14 cellular contexts compared by ENCODE assay signal in genomic region chr12:2963760-2964292, GRCh38. TPM values are rescaled to one million over a fixed set of nuclear protein-coding genes. Genes with fewer than 3 reads are reported as not detected.
DNase-seq lines count a peak whose midpoint lies in the region; ATAC-seq and TF ChIP-seq lines count a peak whose summit lies in the region.
"Had no signal": no experiment of that assay in that cellular context is flagged by ENCODE, and none has a peak within 500 bp of the region (broad histone marks: within the 10 kb centered on the region; RNA-seq: fewer than 3 reads in every experiment).

No MANE protein-coding gene starts in this region.

- H3K36me3 ChIP-seq in left ventricle myocardium inferior: no peaks in the 10 kb centered on the region
- H3K36me3 ChIP-seq: breast epithelium had no signal

- H3K27ac ChIP-seq in left ventricle myocardium inferior (replicated peaks): peak overlapping the region; percentile 91
- H3K27ac ChIP-seq: A549, PC-9 had no signal

- DNase-seq in Daoy (ENCODE audit: low read depth) (peak; percentile 86), astrocyte of the cerebellum (ENCODE audit: low read depth) (no peak), left ventricle myocardium inferior (peak; percentile 47), NCI-H2196 (lab: John Stamatoyannopoulos, UW; ENCODE audit: unreplicated experiment) (no peak)
- no peak for DNase-seq in activated CD4-positive, alpha-beta T cell treated with anti-CD3 and anti-CD28 coated beads, Interleukin-2, amount 50 U/mL, for 4 hours
- DNase-seq: DMS79, PC-9 had no signal

- no peaks in the 10 kb centered on the region for H3K9me3 Mint-ChIP-seq in nephron
- H3K9me3 Mint-ChIP-seq: memory B cell had no signal

- H3K27me3 Mint-ChIP-seq in nephron (ENCODE audit: low read depth): peaks cover 27% of the 10 kb centered on the region

- ATAC-seq in GM19467 (IDR thresholded peaks at IDR 0.05; ENCODE audit: unreplicated experiment) (no peak), GM19463 (IDR thresholded peaks at IDR 0.05; ENCODE audit: unreplicated experiment) (no peak)
- ATAC-seq: A549 had no signal

- H3K36me3 Mint-ChIP-seq in nephron (ENCODE audit: low read depth): peaks cover 4% of the 10 kb centered on the region
- H3K36me3 Mint-ChIP-seq: memory B cell had no signal

- peak overlapping the region; percentile 53 to 87 (median 62) for H3K4me3 Mint-ChIP-seq in nephron
- H3K4me3 Mint-ChIP-seq: memory B cell had no signal

- TF ChIP-seq CTCF in astrocyte of the cerebellum (IDR thresholded peaks at IDR 0.05; ENCODE audit: low read depth, low read length, missing control alignments) (no peak), left ventricle myocardium inferior (IDR thresholded peaks at IDR 0.05; ENCODE audit: borderline replicate concordance) (no peak), nephron (IDR thresholded peaks at IDR 0.05; ENCODE audit: unreplicated experiment in 3 of 3) (no peak)

- H3K4me3 ChIP-seq in astrocyte of the cerebellum (ENCODE audit: low read depth, low read length) (peak overlapping the region; percentile 21), left ventricle myocardium inferior (peak overlapping the region; percentile 41)
- H3K4me3 ChIP-seq: A549, PC-9, skin epidermis had no signal

- H3K27ac Mint-ChIP-seq in nephron: no peak overlapping the region
- H3K27ac Mint-ChIP-seq: memory B cell had no signal

- H3K4me1 Mint-ChIP-seq in nephron: peaks cover 28% of the 10 kb centered on the region

- H3K27me3 ChIP-seq in left ventricle myocardium inferior (ENCODE audit: low read depth): no peaks in the 10 kb centered on the region
- H3K27me3 ChIP-seq: breast epithelium had no signal

- no peaks in the 10 kb centered on the region for H3K9me3 ChIP-seq in left ventricle myocardium inferior (replicated peaks)
- H3K9me3 ChIP-seq: A549, breast epithelium had no signal

- H3K4me1 ChIP-seq in left ventricle myocardium inferior: peaks cover 52% of the 10 kb centered on the region
- H3K4me1 ChIP-seq: breast epithelium had no signal

- in situ Hi-C loops in astrocyte of the cerebellum (cut with HindIII; ENCODE audit: low sequenced_read_pairs): no loop called here

- intact Hi-C loops in left ventricle myocardium inferior (cut with micrococcal nuclease): no loop called here

RNA-seq across cellular contexts. Expression of gene TEAD4, which starts 4.6 kb away (rescaled TPM):
- 18.4 and 27.3 TPM in 2 replicates for total RNA-seq in Daoy (2014; rRNA removed; shearing (Covaris generic))
- total RNA-seq in left ventricle myocardium inferior: 6.7 TPM

Comparison
In these comparisons a context has a peak if more than half of its experiments do, and no peak if none do; other contexts are left out.
1. DNase-seq: peak in Daoy (single experiment) and left ventricle myocardium inferior (single experiment); none in astrocyte of the cerebellum (single experiment), NCI-H2196 (single experiment) and activated CD4-positive, alpha-beta T cell treated with anti-CD3 and anti-CD28 coated beads, Interleukin-2, amount 50 U/mL, for 4 hours (0 of 2).